In genomic region chr9:120443976-120444375, GRCh38 we compare ENCODE assay signal across 20 cellular contexts.
"Had no signal": no experiment of that assay in that cellular context is flagged by ENCODE, and none has a peak within 500 bp of the region (broad histone marks: within the 10 kb centered on the region; RNA-seq: fewer than 3 reads in every experiment).

No MANE protein-coding gene starts in this region.

- H3K27me3 ChIP-seq: gastrocnemius medialis, heart right ventricle, suprapubic skin, thyroid gland, uterus had no signal

- FAIRE-seq: endothelial cell of umbilical vein, islet of Langerhans had no signal

- H3K4me1 Mint-ChIP-seq: endodermal cell had no signal

- H3K4me1 ChIP-seq: uterus had no signal

- H3K27ac Mint-ChIP-seq: endodermal cell, mesothelial cell of epicardium, type B pancreatic cell had no signal

- H3K36me3 ChIP-seq: uterus had no signal

- ATAC-seq: gastrocnemius medialis, heart right ventricle had no signal

- H3K4me3 Mint-ChIP-seq: endodermal cell, mesothelial cell of epicardium, naive B cell, nephron, type B pancreatic cell had no signal

- H3K27ac ChIP-seq: gastrocnemius medialis, heart right ventricle, suprapubic skin, thyroid gland, uterus had no signal

- H3K27me3 Mint-ChIP-seq: naive B cell, type B pancreatic cell had no signal

- DNase-seq: effector CD4-positive, alpha-beta T cell; endodermal cell; gastrocnemius medialis; heart right ventricle; hypothalamus; mammary epithelial cell; naive B cell; occipital lobe; stimulated activated CD4-positive, alpha-beta T cell treated with anti-CD3 and anti-CD28 coated beads, Interleukin-12 subunit alpha, Interleukin-12 subunit beta, amount 100 ng/mL, for 4 hours; stimulated activated naive CD4-positive, alpha-beta T cell; uterus had no signal

- H3K9me3 ChIP-seq: gastrocnemius medialis, heart right ventricle, suprapubic skin, thyroid gland, uterus had no signal

- H3K9me3 Mint-ChIP-seq: endodermal cell, mesothelial cell of epicardium, nephron, type B pancreatic cell had no signal

- H3K4me3 ChIP-seq: coronary artery, gastrocnemius medialis, heart right ventricle, skin epidermis, suprapubic skin, thyroid gland, uterus had no signal
